ENCODE assay signal across 8 cellular contexts in the genomic region with DNA sequence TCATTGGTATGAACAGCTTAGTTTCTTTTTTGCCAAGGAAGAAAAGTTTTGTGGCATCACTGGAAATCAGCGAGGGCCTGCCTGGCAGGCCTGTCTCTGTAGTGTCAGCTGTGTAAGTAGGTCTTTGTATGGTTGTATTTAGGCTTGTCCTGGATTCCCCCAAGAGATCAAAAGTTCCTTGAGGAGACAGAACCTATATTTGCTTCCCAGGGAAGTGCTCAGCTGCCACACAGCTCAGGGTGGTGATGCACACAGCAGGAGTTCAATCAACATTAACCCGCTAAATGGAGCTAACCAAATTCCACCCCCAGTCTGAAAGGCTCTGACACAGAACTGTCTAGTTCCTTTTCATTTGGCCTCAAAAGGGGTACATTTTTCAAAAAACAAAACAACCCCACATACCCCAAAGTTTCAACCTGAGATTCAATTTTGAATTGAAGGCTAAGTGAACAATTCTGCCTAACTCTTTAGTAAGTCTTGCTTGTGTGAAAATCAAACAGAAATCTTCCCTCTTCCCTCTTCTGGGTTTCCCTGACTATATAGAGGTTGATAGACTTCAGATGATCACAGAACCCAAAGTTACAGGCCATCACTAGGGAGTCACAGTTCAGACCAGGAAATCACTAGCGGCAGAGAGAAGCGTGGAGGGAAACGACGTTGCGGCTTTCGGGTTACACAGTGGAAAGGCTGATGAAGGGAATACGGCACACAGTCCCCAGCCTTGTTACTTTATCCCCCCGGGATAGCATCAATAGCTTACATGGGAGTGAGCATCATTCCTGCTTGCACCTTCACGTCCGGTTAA.
DNase-seq lines count a peak whose midpoint lies in the region; ATAC-seq and TF ChIP-seq lines count a peak whose summit lies in the region.

No MANE protein-coding gene starts in this region.

- H2BK12ac ChIP-seq in mesenchymal stem cell (ENCODE audit: low read length in 2 of 2), result no peak overlapping the region

- no peak overlapping the region for H2AFZ ChIP-seq in mesenchymal stem cell (ENCODE audit: low read depth, low read length)

- H3K4me1 ChIP-seq in heart right ventricle (peaks cover 11 to 76% (median 70%) of the 10 kb centered on the region in 9 donors), mesenchymal stem cell (ENCODE audit: control insufficient read depth, insufficient read depth, low read depth, low read length) (peaks cover 31% of the 10 kb centered on the region), upper lobe of right lung (peaks cover 45% of the 10 kb centered on the region)

- no peak overlapping the region for H3K4me2 ChIP-seq in mesenchymal stem cell (ENCODE audit: low read length, poor library complexity, severe bottlenecking)

- H2BK15ac ChIP-seq in mesenchymal stem cell (ENCODE audit: low read depth, poor library complexity, severe bottlenecking), result no peak overlapping the region

- no peak overlapping the region for H2BK120ac ChIP-seq in mesenchymal stem cell (ENCODE audit: low read depth, low read length)

- intact Hi-C loops in heart right ventricle (cut with DNase I) (loop anchor here (1.0 to 5.0 kb wide), 10 partner anchors 84 to 355 kb away; partner anchors contain the start of gene HIPK2 (in 8 of the 10)), cardiac septum (cut with DNase I) (loop anchor here (2.0 to 5.0 kb wide), 3 partner anchors 84 to 269 kb away; partner anchors contain the start of gene HIPK2), upper lobe of right lung (cut with DNase I) (loop anchor here (5.0 to 10.0 kb wide), 2 partner anchors 127 to 354 kb away; partner anchors contain the start of gene HIPK2)

- peak overlapping the region in 1 of 2 experiments; percentile 0 for H3K23ac ChIP-seq in mesenchymal stem cell (ENCODE audit: low read length in 2 of 2)

- H3K18ac ChIP-seq in mesenchymal stem cell (ENCODE audit: low read depth in 1 of 2, low read length in 2 of 2), result peak overlapping the region; percentile 14 to 33

- no peak overlapping the region for H3K9ac ChIP-seq in mesenchymal stem cell (ENCODE audit: low read length)

- H2BK5ac ChIP-seq in mesenchymal stem cell (ENCODE audit: low read depth, low read length, poor library complexity, severe bottlenecking), result no peak overlapping the region

- peak overlapping the region; percentile 19 for H4K8ac ChIP-seq in mesenchymal stem cell (ENCODE audit: low read length)

- ATAC-seq in heart right ventricle (peak in 6 of 8 donors; percentile 1 to 9 (median 2)), upper lobe of right lung (no peak)

- H3K9me3 ChIP-seq in heart right ventricle (no peaks in the 10 kb centered on the region), mesenchymal stem cell (ENCODE audit: control insufficient read depth, low read length) (no peaks in the 10 kb centered on the region), upper lobe of right lung (no peaks in the 10 kb centered on the region)

- no peaks in the 10 kb centered on the region for H3K27me3 ChIP-seq in heart right ventricle
- H3K27me3 ChIP-seq in mesenchymal stem cell (ENCODE audit: control insufficient read depth in 1 of 2, insufficient read depth in 1 of 2, low read length in 2 of 2), result no peaks in the 10 kb centered on the region
- H3K27me3 ChIP-seq in upper lobe of right lung, result no peaks in the 10 kb centered on the region

- H3K36me3 ChIP-seq in heart right ventricle (peaks cover 0 to 32% (median 0%) of the 10 kb centered on the region in 9 donors), mesenchymal stem cell (ENCODE audit: control insufficient read depth in 1 of 2, insufficient read depth in 2 of 2, low read depth in 1 of 2, low read length in 2 of 2) (peaks cover 3 to 16% of the 10 kb centered on the region in 2 experiments), upper lobe of right lung (no peaks in the 10 kb centered on the region)

- WGBS in heart right ventricle, 2 donors, result 61 to 64% methylated on average over 12 of the region's 12 CpGs
- 91% methylated on average over 12 of the region's 12 CpGs for WGBS in mesenchymal stem cell

- H3K4me3 ChIP-seq in heart right ventricle (peak overlapping the region in 4 of 10 donors; percentile 3 to 27 (median 16)), mesenchymal stem cell (ENCODE audit: insufficient read depth in 1 of 2, low read depth in 1 of 2, low read length in 2 of 2) (no peak overlapping the region), upper lobe of right lung (no peak overlapping the region)

- DNase-seq in heart right ventricle (no peak), cardiac septum (ENCODE audit: low spot score) (no peak), amniotic epithelial cell (ENCODE audit: low read depth) (peak; percentile 10), mesenchymal stem cell (peak; percentile 34), upper lobe of right lung (no peak), COLO829 (ENCODE audit: low spot score) (no peak), MV-4-11 (lab: John Stamatoyannopoulos, UW) (no peak), T-helper 9 cell (no peak)

- H3K4ac ChIP-seq in mesenchymal stem cell (ENCODE audit: low read depth in 1 of 2, low read length in 2 of 2), result no peak overlapping the region

- H4K91ac ChIP-seq in mesenchymal stem cell (ENCODE audit: low read length), result peak overlapping the region; percentile 43

- TF ChIP-seq CTCF in heart right ventricle (IDR thresholded peaks at IDR 0.05) (no peak), upper lobe of right lung (IDR thresholded peaks at IDR 0.05) (no peak)

- H3K27ac ChIP-seq in heart right ventricle (peak overlapping the region; percentile 51 to 84 (median 78)), mesenchymal stem cell (ENCODE audit: low read length, poor library complexity, severe bottlenecking) (peak overlapping the region; percentile 50), upper lobe of right lung (peak overlapping the region; percentile 63)

- no peak overlapping the region for H3K14ac ChIP-seq in mesenchymal stem cell (ENCODE audit: low read length in 2 of 2)

- H2AK5ac ChIP-seq in mesenchymal stem cell (ENCODE audit: low read length, severe bottlenecking), result no peak overlapping the region

- H3K79me1 ChIP-seq in mesenchymal stem cell (replicated peaks; ENCODE audit: low read length, poor library complexity, severe bottlenecking), result peaks cover 28% of the 10 kb centered on the region

Comparison
In these comparisons a context has a peak if more than half of its experiments do, and no peak if none do; other contexts are left out.
1. DNase-seq: peak in amniotic epithelial cell (single experiment) and mesenchymal stem cell (single experiment); none in heart right ventricle (0 of 2), cardiac septum (single experiment), upper lobe of right lung (single experiment), COLO829 (single experiment), MV-4-11 (single experiment) and T-helper 9 cell (single experiment).
2. Peak in every context shown above with its lines, with median percentiles within 50 percentile points of each other: H3K27ac ChIP-seq.